Comparison of ENCODE assay signal across 1 cellular context in the genomic region with DNA sequence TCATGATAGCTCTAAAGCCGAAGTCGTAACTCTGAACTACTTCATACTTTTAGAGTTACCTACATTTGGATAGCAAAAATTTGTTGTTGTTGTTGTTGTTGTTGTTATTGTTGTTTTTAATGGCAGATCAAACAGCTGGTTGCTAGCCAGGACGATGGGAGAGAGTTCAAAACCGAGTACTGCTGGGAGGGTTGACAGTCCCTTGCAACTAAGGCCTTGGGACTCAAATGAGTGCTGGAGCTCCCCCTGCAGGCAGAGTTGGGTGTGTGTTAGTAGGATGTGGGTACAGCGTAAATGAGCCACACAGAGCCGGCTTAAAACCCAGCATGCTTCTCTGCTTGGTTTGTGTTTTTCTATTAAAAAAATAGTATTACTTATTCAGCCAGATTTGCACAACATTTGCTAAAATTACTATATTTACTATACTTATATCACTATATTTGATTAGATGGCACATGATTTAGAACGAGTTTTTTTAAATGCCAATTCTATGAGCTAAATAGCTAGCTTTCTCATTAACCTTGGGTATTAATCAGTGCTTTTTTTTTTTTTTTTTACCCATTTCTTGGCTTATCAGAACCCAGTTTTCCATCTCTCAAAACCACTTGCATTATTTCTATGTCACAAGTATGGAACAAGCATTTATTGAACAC.
TF ChIP-seq lines count a peak whose summit lies in the region.

No MANE protein-coding gene starts in this region.

TF ChIP-seq in K562, 482 proteins besides CTCF, POLR2A, EP300 and RAD21 (continued from another document):
- TF ChIP-seq, protein P1, sequence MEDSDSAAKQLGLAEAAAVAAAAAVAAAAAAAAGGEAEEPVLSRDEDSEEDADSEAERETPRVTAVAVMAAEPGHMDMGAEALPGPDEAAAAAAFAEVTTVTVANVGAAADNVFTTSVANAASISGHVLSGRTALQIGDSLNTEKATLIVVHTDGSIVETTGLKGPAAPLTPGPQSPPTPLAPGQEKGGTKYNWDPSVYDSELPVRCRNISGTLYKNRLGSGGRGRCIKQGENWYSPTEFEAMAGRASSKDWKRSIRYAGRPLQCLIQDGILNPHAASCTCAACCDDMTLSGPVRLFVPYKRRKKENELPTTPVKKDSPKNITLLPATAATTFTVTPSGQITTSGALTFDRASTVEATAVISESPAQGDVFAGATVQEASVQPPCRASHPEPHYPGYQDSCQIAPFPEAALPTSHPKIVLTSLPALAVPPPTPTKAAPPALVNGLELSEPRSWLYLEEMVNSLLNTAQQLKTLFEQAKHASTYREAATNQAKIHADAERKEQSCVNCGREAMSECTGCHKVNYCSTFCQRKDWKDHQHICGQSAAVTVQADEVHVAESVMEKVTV (CRISPR knock-in tag; IDR thresholded peaks at IDR 0.05) = peak; percentile 68
- no peak for TF ChIP-seq CBX2 (IDR thresholded peaks at IDR 0.05; ENCODE audit: insufficient read depth, low read length, poor library complexity, severe bottlenecking)
